8 cellular contexts compared by ENCODE assay signal in the genomic region with DNA sequence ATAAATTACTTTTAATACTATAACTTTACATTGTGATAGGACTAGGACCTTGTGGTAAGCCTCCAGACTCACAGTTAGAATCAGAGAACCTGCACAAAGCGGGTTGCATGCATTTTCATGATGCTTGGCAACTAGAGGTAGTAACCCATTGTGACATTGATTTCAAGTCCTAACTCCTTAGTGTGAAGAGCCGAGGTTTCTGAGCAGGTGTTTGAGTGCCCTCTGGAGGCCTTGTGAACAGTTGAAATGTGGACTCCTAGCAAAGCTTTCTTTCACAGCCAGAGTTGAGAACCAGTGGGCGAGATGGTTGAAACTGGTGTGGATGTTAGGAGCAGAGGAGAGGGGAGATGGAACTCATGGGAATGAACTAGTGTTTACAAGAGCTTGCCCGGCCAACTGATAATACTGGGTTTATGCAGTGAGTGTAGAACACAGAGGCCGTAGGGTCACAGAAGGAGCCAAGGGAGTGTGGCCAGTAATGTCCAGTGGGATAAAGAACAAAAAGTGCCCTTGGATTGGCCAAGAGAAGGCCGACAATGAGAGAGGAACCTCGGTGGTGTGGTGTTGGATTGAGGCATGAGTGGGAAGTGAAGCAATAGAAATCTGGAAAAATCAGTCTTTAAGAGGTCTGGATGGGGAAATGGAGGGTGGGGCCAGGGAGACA. TPM values are rescaled to one million over a fixed set of nuclear protein-coding genes. Genes with fewer than 3 reads are reported as not detected.
DNase-seq lines count a peak whose midpoint lies in the region; ATAC-seq and TF ChIP-seq lines count a peak whose summit lies in the region.

No MANE protein-coding gene starts in this region.

- no peaks in the 10 kb centered on the region for H3K4me1 ChIP-seq in naive thymus-derived CD4-positive, alpha-beta T cell (ENCODE audit: control insufficient read depth in 2 of 2, insufficient read depth in 2 of 2, low read length in 2 of 2)
- peaks cover 17% of the 10 kb centered on the region for H3K4me1 ChIP-seq in vagina

- DNase-seq in BJ (ENCODE audit: low read depth): no peak
- peak; percentile 72 for DNase-seq in NCI-H69 (lab: John Stamatoyannopoulos, UW)
- DNase-seq in activated CD4-positive, alpha-beta memory T cell treated with anti-CD3 and anti-CD28 coated beads, Interleukin-2, amount 10 ng/mL, durations not matched to agents 7 days and 5 days: peak; percentile 55
- DNase-seq in epithelial cell of proximal tubule (ENCODE audit: low read depth): no peak
- DNase-seq in naive thymus-derived CD4-positive, alpha-beta T cell: peak; percentile 15 to 71 (median 53)
- no peak for DNase-seq in vagina (ENCODE audit: extremely low spot score in 2 of 2)

- H3K27me3 ChIP-seq in BJ (ENCODE audit: control insufficient read depth, insufficient read depth, low read length) (no peaks in the 10 kb centered on the region), vagina (no peaks in the 10 kb centered on the region)
- no peaks in the 10 kb centered on the region for H3K27me3 ChIP-seq in naive thymus-derived CD4-positive, alpha-beta T cell (ENCODE audit: control insufficient read depth in 2 of 2, insufficient read depth in 2 of 2, low read length in 2 of 2)

- no peaks in the 10 kb centered on the region for H3K9me3 ChIP-seq in naive thymus-derived CD4-positive, alpha-beta T cell (ENCODE audit: control insufficient read depth in 2 of 3, low read length in 3 of 3)
- no peaks in the 10 kb centered on the region for H3K9me3 ChIP-seq in vagina

- POLR2A ChIA-PET in BJ (lab: Charles Lee): no interaction called here
- POLR2A ChIA-PET in activated CD4-positive, alpha-beta memory T cell treated with anti-CD3 and anti-CD28 coated beads, Interleukin-2, amount 10 ng/mL, durations not matched to agents 7 days and 5 days (lab: Charles Lee): no interaction called here
- POLR2A ChIA-PET in naive thymus-derived CD4-positive, alpha-beta T cell (lab: Charles Lee): interaction anchor here (0.7 kb wide), 1 partner anchor 25 kb away, joined by 3 read pairs; no protein-coding TSS in a partner anchor

- H3K27me3 Mint-ChIP-seq in activated CD4-positive, alpha-beta memory T cell treated with anti-CD3 and anti-CD28 coated beads, Interleukin-2, amount 10 ng/mL, durations not matched to agents 7 days and 5 days: no peaks in the 10 kb centered on the region
- no peaks in the 10 kb centered on the region for H3K27me3 Mint-ChIP-seq in naive thymus-derived CD4-positive, alpha-beta T cell

- no peaks in the 10 kb centered on the region for H3K9me3 Mint-ChIP-seq in activated CD4-positive, alpha-beta memory T cell treated with anti-CD3 and anti-CD28 coated beads, Interleukin-2, amount 10 ng/mL, durations not matched to agents 7 days and 5 days
- no peaks in the 10 kb centered on the region for H3K9me3 Mint-ChIP-seq in naive thymus-derived CD4-positive, alpha-beta T cell

- no peak overlapping the region for H3K27ac Mint-ChIP-seq in activated CD4-positive, alpha-beta memory T cell treated with anti-CD3 and anti-CD28 coated beads, Interleukin-2, amount 10 ng/mL, durations not matched to agents 7 days and 5 days
- H3K27ac Mint-ChIP-seq in naive thymus-derived CD4-positive, alpha-beta T cell: peak overlapping the region in 1 of 9 donors; percentile 1

- H3K4me3 Mint-ChIP-seq in activated CD4-positive, alpha-beta memory T cell treated with anti-CD3 and anti-CD28 coated beads, Interleukin-2, amount 10 ng/mL, durations not matched to agents 7 days and 5 days: no peak overlapping the region
- H3K4me3 Mint-ChIP-seq in naive thymus-derived CD4-positive, alpha-beta T cell: no peak overlapping the region

- peaks cover 17% of the 10 kb centered on the region for H3K36me3 Mint-ChIP-seq in activated CD4-positive, alpha-beta memory T cell treated with anti-CD3 and anti-CD28 coated beads, Interleukin-2, amount 10 ng/mL, durations not matched to agents 7 days and 5 days (ENCODE audit: low read depth)
- peaks cover 8 to 20% (median 11%) of the 10 kb centered on the region in 5 donors for H3K36me3 Mint-ChIP-seq in naive thymus-derived CD4-positive, alpha-beta T cell

- H3K27ac ChIP-seq in naive thymus-derived CD4-positive, alpha-beta T cell (ENCODE audit: low read depth, low read length): no peak overlapping the region
- no peak overlapping the region for H3K27ac ChIP-seq in vagina

- CTCF ChIA-PET in BJ (lab: Yijun Ruan, JAX): interaction anchor here (0.5 to 7.4 kb wide), 19 partner anchors 8 to 210 kb away, joined by 3 to 54 read pairs (median 3); no protein-coding TSS in a partner anchor
- CTCF ChIA-PET in activated CD4-positive, alpha-beta memory T cell treated with anti-CD3 and anti-CD28 coated beads, Interleukin-2, amount 10 ng/mL, durations not matched to agents 7 days and 5 days (lab: Charles Lee): interaction anchor here (0.7 to 7.0 kb wide), 8 partner anchors 11 to 83 kb away, joined by 3 to 59 read pairs (median 3); no protein-coding TSS in a partner anchor
- CTCF ChIA-PET in naive thymus-derived CD4-positive, alpha-beta T cell (lab: Charles Lee): interaction anchor here (0.6 to 6.0 kb wide), 11 partner anchors 8 to 243 kb away, joined by 3 to 76 read pairs (median 4); no protein-coding TSS in a partner anchor

- H3K4me1 Mint-ChIP-seq in activated CD4-positive, alpha-beta memory T cell treated with anti-CD3 and anti-CD28 coated beads, Interleukin-2, amount 10 ng/mL, durations not matched to agents 7 days and 5 days: peaks cover 6% of the 10 kb centered on the region
- peaks cover 9 to 33% (median 26%) of the 10 kb centered on the region in 7 donors for H3K4me1 Mint-ChIP-seq in naive thymus-derived CD4-positive, alpha-beta T cell

- H3K4me3 ChIP-seq in BJ (ENCODE audit: low read depth, low read length) (no peak overlapping the region), epithelial cell of proximal tubule (ENCODE audit: low read depth, low read length) (no peak overlapping the region), vagina (no peak overlapping the region)
- H3K4me3 ChIP-seq in naive thymus-derived CD4-positive, alpha-beta T cell (ENCODE audit: low read length): no peak overlapping the region

- ATAC-seq in GM21723 (IDR thresholded peaks at IDR 0.05; ENCODE audit: unreplicated experiment): peak; percentile 62
- peak; percentile 92 for ATAC-seq in naive thymus-derived CD4-positive, alpha-beta T cell
- ATAC-seq in GM18505 (IDR thresholded peaks at IDR 0.05; ENCODE audit: unreplicated experiment): no peak

- H3K36me3 ChIP-seq in BJ (ENCODE audit: control insufficient read depth, insufficient read depth, low read length): peaks cover 4% of the 10 kb centered on the region
- peaks cover 0 to 12% (median 5%) of the 10 kb centered on the region in 3 experiments for H3K36me3 ChIP-seq in naive thymus-derived CD4-positive, alpha-beta T cell (ENCODE audit: control insufficient read depth in 2 of 3, insufficient read depth in 3 of 3, low read length in 3 of 3)
- peaks cover 0 to 10% of the 10 kb centered on the region in 2 donors for H3K36me3 ChIP-seq in vagina

- TF ChIP-seq POLR2A in vagina (IDR thresholded peaks at IDR 0.05) (no peak), GM18505 (IDR thresholded peaks at IDR 0.05; ENCODE audit: borderline replicate concordance, extremely low read depth, insufficient read depth, insufficient read length) (no peak)

- TF ChIP-seq CTCF in BJ (IDR thresholded peaks at IDR 0.05; ENCODE audit: insufficient read depth, low read depth, low read length) (peak; percentile 73), epithelial cell of proximal tubule (conservative IDR thresholded peaks at IDR 0.05; ENCODE audit: low read depth, low read length) (peak; percentile 86), vagina (IDR thresholded peaks at IDR 0.05) (peak in 2 of 3 experiments; percentile 28 to 47)

- intact Hi-C loops in naive thymus-derived CD4-positive, alpha-beta T cell (cut with micrococcal nuclease): loop anchor here (1.0 to 5.0 kb wide), 6 partner anchors 11 to 713 kb away; a partner anchor contains a TSS
- intact Hi-C loops in vagina (cut with DNase I): no loop called here

RNA-seq across cellular contexts. Expression of a gene that starts 10.9 kb away (rescaled TPM):
- polyA plus RNA-seq in BJ (2011; rRNA removed): 42.4 and 45.0 TPM in 2 replicates
- polyA minus RNA-seq in BJ (2011; rRNA and poly(A)+ RNA removed): 19.0 and 20.9 TPM in 2 replicates
- 10 to 100 TPM; 42.5 to 43.4 TPM for total RNA-seq in activated CD4-positive, alpha-beta memory T cell treated with anti-CD3 and anti-CD28 coated beads, Interleukin-2, amount 10 ng/mL, durations not matched to agents 7 days and 5 days
- 39.0 and 41.7 TPM in 2 replicates for total RNA-seq in epithelial cell of proximal tubule
- 10 to 100 TPM; 25.0 to 57.5 (median 45.8) TPM for total RNA-seq in naive thymus-derived CD4-positive, alpha-beta T cell
- 10 to 100 TPM in 1 of 2 donors, 1 to 10 TPM in 1; 7.9 to 11.6 TPM for polyA plus RNA-seq in naive thymus-derived CD4-positive, alpha-beta T cell
- total RNA-seq in vagina: 40.5 TPM

RNA-seq across cellular contexts. Expression of a gene that starts 11.3 kb away (rescaled TPM):
- polyA plus RNA-seq in BJ (2011; rRNA removed): 26.8 and 35.9 TPM in 2 replicates
- polyA minus RNA-seq in BJ (2011; rRNA and poly(A)+ RNA removed): 16.3 and 18.3 TPM in 2 replicates
- 10 to 100 TPM; 20.3 to 20.5 TPM for total RNA-seq in activated CD4-positive, alpha-beta memory T cell treated with anti-CD3 and anti-CD28 coated beads, Interleukin-2, amount 10 ng/mL, durations not matched to agents 7 days and 5 days
- total RNA-seq in epithelial cell of proximal tubule (13.5 and 25.9 TPM in 2 replicates), vagina (21.6 TPM)
- total RNA-seq in naive thymus-derived CD4-positive, alpha-beta T cell: 10 to 100 TPM; 17.3 to 24.9 (median 23.0) TPM
- polyA plus RNA-seq in naive thymus-derived CD4-positive, alpha-beta T cell: 10 to 100 TPM; 19.0 to 34.4 TPM

Comparison
In these comparisons a context has a peak if more than half of its experiments do, and no peak if none do; other contexts are left out.
1. DNase-seq: peak in NCI-H69 (single experiment), activated CD4-positive, alpha-beta memory T cell treated with anti-CD3 and anti-CD28 coated beads, Interleukin-2, amount 10 ng/mL, durations not matched to agents 7 days and 5 days (single experiment) and naive thymus-derived CD4-positive, alpha-beta T cell (9 of 9); none in BJ (single experiment), epithelial cell of proximal tubule (single experiment) and vagina (0 of 2).
2. Peak in every context shown above with its lines, with median percentiles within 50 percentile points of each other: CTCF ChIP-seq.